In genomic region chr16:49407873-49408565, GRCh38 we compare ENCODE assay signal across 9 cellular contexts. TPM values are rescaled to one million over a fixed set of nuclear protein-coding genes. Genes with fewer than 3 reads are reported as not detected.
DNase-seq lines count a peak whose midpoint lies in the region; TF ChIP-seq lines count a peak whose summit lies in the region.
"Had no signal": no experiment of that assay in that cellular context is flagged by ENCODE, and none has a peak within 500 bp of the region (broad histone marks: within the 10 kb centered on the region; RNA-seq: fewer than 3 reads in every experiment).

No MANE protein-coding gene starts in this region.

- H3K79me1 ChIP-seq in H9 (ENCODE audit: insufficient read depth, low read depth, low read length, poor library complexity, severe bottlenecking) (no peaks in the 10 kb centered on the region), trophoblast cell (ENCODE audit: low read length) (no peaks in the 10 kb centered on the region)

- H3K79me2 ChIP-seq in H9 (ENCODE audit: insufficient read depth, low read length) (no peaks in the 10 kb centered on the region), Loucy (ENCODE audit: insufficient read depth, low read length) (no peaks in the 10 kb centered on the region), trophoblast cell (ENCODE audit: control insufficient read depth, insufficient read depth, low read length, poor library complexity) (no peaks in the 10 kb centered on the region)

- H2AFZ ChIP-seq in H9 (ENCODE audit: low read length) = no peak overlapping the region
- peak overlapping the region; percentile 76 for H2AFZ ChIP-seq in Loucy (ENCODE audit: low read length)
- H2AFZ ChIP-seq in trophoblast cell (ENCODE audit: insufficient read depth, low read length, poor library complexity) = no peak overlapping the region

- H3T11ph ChIP-seq in H9 (ENCODE audit: low read length) = no peak overlapping the region

- H2BK12ac ChIP-seq in H9 (ENCODE audit: insufficient read length, low read depth, low read length) (no peak overlapping the region), trophoblast cell (ENCODE audit: low read length) (no peak overlapping the region)

- no peaks in the 10 kb centered on the region for H3K36me3 ChIP-seq in Loucy (ENCODE audit: insufficient read depth, low read length)
- H3K36me3 ChIP-seq in SJCRH30 = no peaks in the 10 kb centered on the region
- H3K36me3 ChIP-seq in trophoblast cell (ENCODE audit: control insufficient read depth in 1 of 2, insufficient read depth in 2 of 2, low read length in 2 of 2) = no peaks in the 10 kb centered on the region

- no peaks in the 10 kb centered on the region for H3K27me3 ChIP-seq in H9 (ENCODE audit: insufficient read depth, low read length)
- H3K27me3 ChIP-seq in Loucy (ENCODE audit: insufficient read depth, low read length, poor library complexity, severe bottlenecking) = no peaks in the 10 kb centered on the region
- no peaks in the 10 kb centered on the region for H3K27me3 ChIP-seq in SJCRH30
- H3K27me3 ChIP-seq in trophoblast cell (ENCODE audit: insufficient read depth, low read length) = no peaks in the 10 kb centered on the region

- H3K9me3 Mint-ChIP-seq in H9 = peaks cover 6 to 7% of the 10 kb centered on the region in 2 experiments

- no peak overlapping the region for H3K23ac ChIP-seq in H9 (ENCODE audit: insufficient read length, low read depth, low read length)
- no peak overlapping the region for H3K23ac ChIP-seq in trophoblast cell (ENCODE audit: low read length)

- H3K4me3 ChIP-seq in Loucy (ENCODE audit: low read length, poor library complexity, severe bottlenecking) (no peak overlapping the region), SJCRH30 (no peak overlapping the region), trophoblast cell (ENCODE audit: low read depth, low read length) (no peak overlapping the region)

- DNase-seq in GM04503 (ENCODE audit: low read depth) (peak; percentile 9), H9 (peak; percentile 92), SJCRH30 (peak; percentile 85 to 90), germinal center (ENCODE audit: low spot score) (peak; percentile 74), trophoblast cell (peak; percentile 78 to 85), ureter (ENCODE audit: low spot score) (peak; percentile 86)
- DNase-seq in activated gamma-delta T cell treated with anti-CD3 and anti-CD28 coated beads, Interleukin-2, amount 50 U/mL, for 16 hours (ENCODE audit: low read depth) = peak; percentile 18

- H3K36me3 Mint-ChIP-seq in H9 (ENCODE audit: insufficient read depth in 1 of 3, low read depth in 3 of 3) = peaks cover 0 to 1% (median 1%) of the 10 kb centered on the region in 3 experiments; a peak in 3 of 7 replicates

- peaks cover 2% of the 10 kb centered on the region for H3K27me3 Mint-ChIP-seq in H9 (ENCODE audit: low read depth)
- H3K27me3 Mint-ChIP-seq: stimulated activated naive CD8-positive, alpha-beta T cell treated with anti-CD3 and anti-CD28 coated beads, Interleukin-15, Interleukin-2, amounts not matched to agents 100 ng/mL and 50 ng/mL, for 24 hours had no signal

- H3K4ac ChIP-seq in H9 (ENCODE audit: low read depth, low read length) (no peak overlapping the region), trophoblast cell (ENCODE audit: low read depth, low read length) (no peak overlapping the region)

- H3F3A ChIP-seq in Loucy (ENCODE audit: low read depth) = no peaks in the 10 kb centered on the region

- H2AK5ac ChIP-seq in H9 (ENCODE audit: insufficient read length, low read length) = no peak overlapping the region
- H2AK5ac ChIP-seq in trophoblast cell (ENCODE audit: low read length) = no peak overlapping the region

- H2BK5ac ChIP-seq in H9 (ENCODE audit: insufficient read length, low read length) (no peak overlapping the region), trophoblast cell (ENCODE audit: low read depth, low read length, poor library complexity) (no peak overlapping the region)

- H3K9me3 ChIP-seq in H9 (ENCODE audit: control insufficient read depth, low read depth, low read length) (no peaks in the 10 kb centered on the region), Loucy (ENCODE audit: insufficient read depth, low read depth, low read length) (no peaks in the 10 kb centered on the region), SJCRH30 (replicated peaks) (no peaks in the 10 kb centered on the region), trophoblast cell (ENCODE audit: insufficient read depth, low read depth, low read length) (peaks cover 2% of the 10 kb centered on the region)

- no peak overlapping the region for H4K12ac ChIP-seq in trophoblast cell (ENCODE audit: low read depth, low read length)

- H3K27ac Mint-ChIP-seq in H9 = no peak overlapping the region
- H3K27ac Mint-ChIP-seq: stimulated activated naive CD8-positive, alpha-beta T cell treated with anti-CD3 and anti-CD28 coated beads, Interleukin-15, Interleukin-2, amounts not matched to agents 100 ng/mL and 50 ng/mL, for 24 hours had no signal

- H3K9me2 ChIP-seq in Loucy (replicated peaks; ENCODE audit: low read depth, low read length) = no peaks in the 10 kb centered on the region

- H3K56ac ChIP-seq in H9 (ENCODE audit: insufficient read length, low read depth, low read length) = no peak overlapping the region

- WGBS in H9 (ENCODE audit: extremely low coverage, insufficient read length, low lambda C conversion rate) = no CpG with 5 or more reads among the region's 17 CpGs
- whole genome bisulfite sequencing in trophoblast cell (ENCODE audit: extremely low coverage, insufficient coverage, insufficient read length) = no CpG with 5 or more reads among the region's 17 CpGs

- no peak overlapping the region for H3K14ac ChIP-seq in H9 (ENCODE audit: insufficient read depth, low read length)
- H3K14ac ChIP-seq in trophoblast cell (ENCODE audit: low read length) = no peak overlapping the region

- H4K20me1 ChIP-seq in H9 (ENCODE audit: control insufficient read depth, insufficient read depth, insufficient read length) = no peaks in the 10 kb centered on the region
- H4K20me1 ChIP-seq in Loucy (ENCODE audit: insufficient read depth, low read length, poor library complexity, severe bottlenecking) = no peaks in the 10 kb centered on the region

- H3K18ac ChIP-seq in H9 (ENCODE audit: insufficient read length, low read depth, low read length) = no peak overlapping the region
- H3K18ac ChIP-seq in trophoblast cell (ENCODE audit: low read length) = no peak overlapping the region

- H3K4me2 ChIP-seq in H9 (ENCODE audit: insufficient read depth, insufficient read length, low read length) (no peak overlapping the region), Loucy (ENCODE audit: low read depth, low read length, poor library complexity, severe bottlenecking) (peak overlapping the region; percentile 39), trophoblast cell (ENCODE audit: low read length) (no peak overlapping the region)

- H4K5ac ChIP-seq in H9 (ENCODE audit: insufficient read length, low read depth, low read length) = no peak overlapping the region

- H3K9ac ChIP-seq in H9 (ENCODE audit: extremely low read depth, insufficient read length, low read length) (no peak overlapping the region), Loucy (ENCODE audit: low read depth, low read length, poor library complexity, severe bottlenecking) (no peak overlapping the region), trophoblast cell (ENCODE audit: low read length) (no peak overlapping the region)

- peaks cover 0 to 4% of the 10 kb centered on the region in 2 experiments; a peak in 2 of 4 replicates for H3K4me1 Mint-ChIP-seq in H9

- no peak overlapping the region for H3K4me3 Mint-ChIP-seq in H9
- H3K4me3 Mint-ChIP-seq: stimulated activated naive CD8-positive, alpha-beta T cell treated with anti-CD3 and anti-CD28 coated beads, Interleukin-15, Interleukin-2, amounts not matched to agents 100 ng/mL and 50 ng/mL, for 24 hours had no signal

- H2BK15ac ChIP-seq in H9 (ENCODE audit: low read depth, low read length) = no peak overlapping the region

- H3K4me1 ChIP-seq in H9 (ENCODE audit: insufficient read depth, low read length) (no peaks in the 10 kb centered on the region), Loucy (ENCODE audit: insufficient read depth, low read length, poor library complexity, severe bottlenecking) (peaks cover 2% of the 10 kb centered on the region), SJCRH30 (no peaks in the 10 kb centered on the region), trophoblast cell (ENCODE audit: control insufficient read depth in 1 of 2, insufficient read depth in 2 of 2, low read length in 2 of 2) (no peaks in the 10 kb centered on the region)

- H3K27ac ChIP-seq in H9 (ENCODE audit: insufficient read length, low read depth, low read length) = no peak overlapping the region
- H3K27ac ChIP-seq in SJCRH30 = no peak overlapping the region
- H3K27ac ChIP-seq in trophoblast cell (ENCODE audit: low read depth, low read length) = no peak overlapping the region

- H4K8ac ChIP-seq in H9 (replicated peaks; ENCODE audit: insufficient read length, low read depth, low read length) = no peak overlapping the region
- no peak overlapping the region for H4K8ac ChIP-seq in trophoblast cell (ENCODE audit: low read depth, low read length)

- no peaks in the 10 kb centered on the region for H3K23me2 ChIP-seq in H9 (ENCODE audit: insufficient read length, low read depth, low read length, poor library complexity, severe bottlenecking)

- no peak overlapping the region for H2BK20ac ChIP-seq in H9 (ENCODE audit: low read depth, low read length, poor library complexity, severe bottlenecking)

- H4K91ac ChIP-seq in H9 (ENCODE audit: insufficient read length, low read depth, low read length) (no peak overlapping the region), trophoblast cell (ENCODE audit: low read depth, low read length) (no peak overlapping the region)

- no peak overlapping the region for H2BK120ac ChIP-seq in H9 (ENCODE audit: low read depth, low read length, poor library complexity, severe bottlenecking)
- H2BK120ac ChIP-seq in trophoblast cell (ENCODE audit: insufficient read depth, low read length, poor library complexity) = no peak overlapping the region

- TF ChIP-seq CTCF in H9 (conservative IDR thresholded peaks at IDR 0.05) = peak; percentile 98
- TF ChIP-seq CTCF in Loucy (conservative IDR thresholded peaks at IDR 0.05; ENCODE audit: low read length) = peak; percentile 90

RNA-seq across cellular contexts. Expression of gene C16orf78, which starts 34.4 kb away (rescaled TPM):
- not detected in 2 replicates for total RNA-seq in H9 (2021)
- not detected in 2 replicates for total RNA-seq in SJCRH30 (2014; rRNA removed; shearing (Covaris generic))
- polyA plus RNA-seq in trophoblast cell (2013) = not detected in 2 replicates
- not detected for total RNA-seq in ureter

Comparison
In these comparisons a context has a peak if more than half of its experiments do, and no peak if none do; other contexts are left out.
1. DNase-seq: peak in every context shown above with its lines; median percentile 92 in H9; 88 in SJCRH30; 86 in ureter; 82 in trophoblast cell; 74 in germinal center; 18 in activated gamma-delta T cell treated with anti-CD3 and anti-CD28 coated beads, Interleukin-2, amount 50 U/mL, for 16 hours; 9 in GM04503.